Comparison of ENCODE assay signal across 12 cellular contexts in the genomic region with DNA sequence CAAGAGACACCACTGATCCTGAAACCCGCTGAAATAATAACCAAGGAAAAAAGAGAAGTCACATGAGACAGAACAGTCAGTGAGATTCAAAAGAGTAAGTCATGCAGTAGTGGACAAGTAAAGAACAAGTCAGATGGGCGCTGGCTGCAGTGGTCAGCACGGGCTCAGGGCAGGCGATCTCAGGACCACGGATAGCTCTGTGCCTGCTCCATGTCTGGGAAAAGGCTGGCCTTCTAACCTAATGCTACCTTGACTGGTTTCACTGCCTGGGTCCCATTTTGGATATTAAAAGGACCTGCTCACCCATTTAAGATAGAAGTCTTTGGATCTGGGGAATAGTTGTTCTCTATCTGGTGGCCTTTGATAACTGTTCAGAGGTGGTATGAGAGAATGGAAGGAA.
A peak's percentile ranks its signal among the peaks of the same experiment; 100 is the strongest.
DNase-seq lines count a peak whose midpoint lies in the region; ATAC-seq and TF ChIP-seq lines count a peak whose summit lies in the region.
"Had no signal": no experiment of that assay in that cellular context is flagged by ENCODE, and none has a peak within 500 bp of the region (broad histone marks: within the 10 kb centered on the region; RNA-seq: fewer than 3 reads in every experiment).

No MANE protein-coding gene starts in this region.

- no peak overlapping the region for H2BK20ac ChIP-seq in H9 (ENCODE audit: low read depth, low read length, poor library complexity, severe bottlenecking)

- H3K23me2 ChIP-seq in H9 (ENCODE audit: insufficient read length, low read depth, low read length, poor library complexity, severe bottlenecking) = no peaks in the 10 kb centered on the region

- H3K79me1 ChIP-seq in H9 (ENCODE audit: insufficient read depth, low read depth, low read length, poor library complexity, severe bottlenecking) = no peaks in the 10 kb centered on the region

- no CpG with 5 or more reads among the region's 5 CpGs for WGBS in H9 (ENCODE audit: extremely low coverage, insufficient read length, low lambda C conversion rate)

- CTCF ChIA-PET in activated CD4-positive, alpha-beta T cell treated with anti-CD3 and anti-CD28 coated beads for 36 hours (lab: Charles Lee) = interaction anchor here (0.7 to 1.5 kb wide), 3 partner anchors 8 to 177 kb away, joined by 3 to 5 read pairs (median 4); no protein-coding TSS in a partner anchor

- H2AK5ac ChIP-seq in H9 (ENCODE audit: insufficient read length, low read length) = no peak overlapping the region

- H3K4me2 ChIP-seq in H9 (ENCODE audit: insufficient read depth, insufficient read length, low read length) (no peak overlapping the region), parathyroid adenoma (ENCODE audit: low read length) (no peak overlapping the region)
- H3K4me2 ChIP-seq: PC-9 had no signal

- H3K4me1 ChIP-seq in H9 (ENCODE audit: insufficient read depth, low read length) (no peaks in the 10 kb centered on the region), SJCRH30 (no peaks in the 10 kb centered on the region; the same call in 1 of the 2 replicates), parathyroid adenoma (no peaks in the 10 kb centered on the region)

- H2BK15ac ChIP-seq in H9 (ENCODE audit: low read depth, low read length) = no peak overlapping the region

- H2BK5ac ChIP-seq in H9 (ENCODE audit: insufficient read length, low read length) = no peak overlapping the region

- H3K18ac ChIP-seq in H9 (ENCODE audit: insufficient read length, low read depth, low read length) = no peak overlapping the region

- H3K4ac ChIP-seq in H9 (ENCODE audit: low read depth, low read length) = no peak overlapping the region

- H3K14ac ChIP-seq in H9 (ENCODE audit: insufficient read depth, low read length) = no peak overlapping the region

- H3K36me3 ChIP-seq in SJCRH30 (no peaks in the 10 kb centered on the region), parathyroid adenoma (ENCODE audit: control insufficient read depth, insufficient read depth, low read length) (no peaks in the 10 kb centered on the region)
- H3K36me3 ChIP-seq: thoracic aorta had no signal

- H2BK120ac ChIP-seq in H9 (ENCODE audit: low read depth, low read length, poor library complexity, severe bottlenecking) = no peak overlapping the region

- no peak overlapping the region for H2BK12ac ChIP-seq in H9 (ENCODE audit: insufficient read length, low read depth, low read length)

- H3K36me3 Mint-ChIP-seq in H9 (ENCODE audit: insufficient read depth in 1 of 3, low read depth in 3 of 3) = no peaks in the 10 kb centered on the region
- no peaks in the 10 kb centered on the region for H3K36me3 Mint-ChIP-seq in activated CD4-positive, alpha-beta T cell treated with anti-CD3 and anti-CD28 coated beads for 36 hours (ENCODE audit: low read depth)

- H3K79me2 ChIP-seq in H9 (ENCODE audit: insufficient read depth, low read length) (no peaks in the 10 kb centered on the region), parathyroid adenoma (no peaks in the 10 kb centered on the region)

- H3K9me3 ChIP-seq in H9 (ENCODE audit: control insufficient read depth, low read depth, low read length) (no peaks in the 10 kb centered on the region), SJCRH30 (replicated peaks) (no peaks in the 10 kb centered on the region; the same call in 1 of the 2 replicates), parathyroid adenoma (ENCODE audit: control insufficient read depth, low read length) (no peaks in the 10 kb centered on the region)
- H3K9me3 ChIP-seq: thoracic aorta had no signal

- intact Hi-C loops in activated CD4-positive, alpha-beta T cell treated with anti-CD3 and anti-CD28 coated beads for 36 hours (cut with DNase I, micrococcal nuclease) = no loop called here

- H2AFZ ChIP-seq in H9 (ENCODE audit: low read length) (no peak overlapping the region), parathyroid adenoma (peak overlapping the region; percentile 26)
- H2AFZ ChIP-seq: PC-9 had no signal

- H4K20me1 ChIP-seq in H9 (ENCODE audit: control insufficient read depth, insufficient read depth, insufficient read length) = no peaks in the 10 kb centered on the region

- H3K4me1 Mint-ChIP-seq in H9 = peaks cover 5% of the 10 kb centered on the region in 2 experiments; a peak in 3 of 4 replicates
- no peaks in the 10 kb centered on the region for H3K4me1 Mint-ChIP-seq in activated CD4-positive, alpha-beta T cell treated with anti-CD3 and anti-CD28 coated beads for 36 hours

- H3K9ac ChIP-seq in H9 (ENCODE audit: extremely low read depth, insufficient read length, low read length) (no peak overlapping the region), parathyroid adenoma (no peak overlapping the region)

- H3K27me3 Mint-ChIP-seq in H9 (ENCODE audit: low read depth) = peaks cover 3% of the 10 kb centered on the region
- H3K27me3 Mint-ChIP-seq in activated CD4-positive, alpha-beta T cell treated with anti-CD3 and anti-CD28 coated beads for 36 hours = no peaks in the 10 kb centered on the region

- no peak overlapping the region for H3K23ac ChIP-seq in H9 (ENCODE audit: insufficient read length, low read depth, low read length)

- no peak overlapping the region for H4K5ac ChIP-seq in H9 (ENCODE audit: insufficient read length, low read depth, low read length)

- H3K27ac Mint-ChIP-seq in H9 = no peak overlapping the region
- H3K27ac Mint-ChIP-seq in activated CD4-positive, alpha-beta T cell treated with anti-CD3 and anti-CD28 coated beads for 36 hours = no peak overlapping the region

- TF ChIP-seq CTCF in H9 (conservative IDR thresholded peaks at IDR 0.05) = no peak
- no peak for TF ChIP-seq CTCF in fibroblast of mammary gland (conservative IDR thresholded peaks at IDR 0.05; ENCODE audit: control insufficient read depth, insufficient read depth, low read depth, low read length)
- TF ChIP-seq CTCF in parathyroid adenoma (IDR thresholded peaks at IDR 0.05) = no peak

- no peak for ATAC-seq in activated CD4-positive, alpha-beta T cell treated with anti-CD3 and anti-CD28 coated beads for 36 hours

- no peak overlapping the region for H3K56ac ChIP-seq in H9 (ENCODE audit: insufficient read length, low read depth, low read length)

- POLR2A ChIA-PET in activated CD4-positive, alpha-beta T cell treated with anti-CD3 and anti-CD28 coated beads for 36 hours (lab: Charles Lee) = no interaction called here

- no peak overlapping the region for H3K27ac ChIP-seq in H9 (ENCODE audit: insufficient read length, low read depth, low read length)
- H3K27ac ChIP-seq in SJCRH30 = no peak overlapping the region
- H3K27ac ChIP-seq in parathyroid adenoma = no peak overlapping the region
- H3K27ac ChIP-seq: PC-9, thoracic aorta had no signal

- no peak overlapping the region for H3K4me3 ChIP-seq in SJCRH30
- no peak overlapping the region for H3K4me3 ChIP-seq in fibroblast of mammary gland (ENCODE audit: control insufficient read depth, low read depth, low read length)
- no peak overlapping the region for H3K4me3 ChIP-seq in parathyroid adenoma (ENCODE audit: low read depth, low read length)
- H3K4me3 ChIP-seq: PC-9, thoracic aorta had no signal

- H3T11ph ChIP-seq in H9 (ENCODE audit: low read length) = no peak overlapping the region

- no peak overlapping the region for H4K91ac ChIP-seq in H9 (ENCODE audit: insufficient read length, low read depth, low read length)

- H3K27me3 ChIP-seq in H9 (ENCODE audit: insufficient read depth, low read length) (no peaks in the 10 kb centered on the region), SJCRH30 (no peaks in the 10 kb centered on the region), parathyroid adenoma (ENCODE audit: control insufficient read depth, insufficient read depth, low read length) (no peaks in the 10 kb centered on the region)

- no peak overlapping the region for H4K8ac ChIP-seq in H9 (replicated peaks; ENCODE audit: insufficient read length, low read depth, low read length)

- peak; percentile 67 for DNase-seq in H9
- peak; percentile 67 to 75 for DNase-seq in SJCRH30
- peak; percentile 48 for DNase-seq in fibroblast of mammary gland (ENCODE audit: low read depth)
- DNase-seq in activated CD4-positive, alpha-beta T cell treated with anti-CD3 and anti-CD28 coated beads for 36 hours = no peak
- no peak for DNase-seq in DMS114 treated with DMSO at 0.1 percent for 48 hours (lab: John Stamatoyannopoulos, UW; ENCODE audit: unreplicated experiment)
- DNase-seq in NCI-H1092 treated with DMSO at 0.1 percent for 48 hours (lab: John Stamatoyannopoulos, UW) = no peak
- DNase-seq in GOT3 (lab: John Stamatoyannopoulos, UW) = no peak
- DNase-seq: activated gamma-delta T cell treated with Interleukin-2 at 50 U/mL for 16 hours, NCI-H1417 treated with DMSO at 0.1 percent for 48 hours had no signal

- no peak overlapping the region for H3K4me3 Mint-ChIP-seq in H9
- no peak overlapping the region for H3K4me3 Mint-ChIP-seq in activated CD4-positive, alpha-beta T cell treated with anti-CD3 and anti-CD28 coated beads for 36 hours

- no peaks in the 10 kb centered on the region; a peak in 1 of 5 replicates for H3K9me3 Mint-ChIP-seq in H9
- no peaks in the 10 kb centered on the region for H3K9me3 Mint-ChIP-seq in activated CD4-positive, alpha-beta T cell treated with anti-CD3 and anti-CD28 coated beads for 36 hours (ENCODE audit: low read depth)

Comparison
In these comparisons a context has a peak if more than half of its experiments do, and no peak if none do; other contexts are left out.
1. DNase-seq: peak in H9 (single experiment), SJCRH30 (2 of 2) and fibroblast of mammary gland (single experiment); none in activated CD4-positive, alpha-beta T cell treated with anti-CD3 and anti-CD28 coated beads for 36 hours (single experiment), DMS114 treated with DMSO at 0.1 percent for 48 hours (single experiment), NCI-H1092 treated with DMSO at 0.1 percent for 48 hours (single experiment) and GOT3 (single experiment).